Comparison of ENCODE assay signal across 9 cellular contexts in the genomic region with DNA sequence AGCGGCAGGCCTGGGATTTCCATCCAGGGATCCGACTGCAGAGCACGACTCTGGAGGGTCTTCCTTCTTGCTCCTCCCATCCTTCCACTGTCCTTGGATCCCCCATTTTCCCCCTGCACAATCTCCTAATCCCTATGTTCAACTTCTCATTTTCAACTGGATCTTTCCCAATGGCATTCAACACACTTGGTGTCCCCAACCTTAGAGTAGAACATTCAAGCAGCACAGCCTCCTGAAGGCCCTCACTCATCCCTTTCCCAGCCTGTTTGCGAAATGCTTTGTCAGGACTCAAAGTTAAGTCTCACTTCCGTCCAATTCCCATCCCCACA. TPM values are rescaled to one million over a fixed set of nuclear protein-coding genes. Genes with fewer than 3 reads are reported as not detected.
DNase-seq lines count a peak whose midpoint lies in the region; ATAC-seq and TF ChIP-seq lines count a peak whose summit lies in the region.
"Had no signal": no experiment of that assay in that cellular context is flagged by ENCODE, and none has a peak within 500 bp of the region (broad histone marks: within the 10 kb centered on the region; RNA-seq: fewer than 3 reads in every experiment).

No MANE protein-coding gene starts in this region.

- H3K4me2 ChIP-seq in OCI-LY3 (ENCODE audit: low read length) = peak overlapping the region; percentile 93

- TF ChIP-seq CTCF in OCI-LY3 (IDR thresholded peaks at IDR 0.05; ENCODE audit: low read depth, low read length) = no peak
- TF ChIP-seq CTCF in endodermal cell (conservative IDR thresholded peaks at IDR 0.05) = no peak
- no peak for TF ChIP-seq CTCF in osteocyte (IDR thresholded peaks at IDR 0.05)

- peak overlapping the region; percentile 86 for H3K4me3 Mint-ChIP-seq in endodermal cell
- H3K4me3 Mint-ChIP-seq in osteocyte (ENCODE audit: unreplicated experiment) = peak overlapping the region; percentile 91

- H3K9me3 ChIP-seq in OCI-LY3 (ENCODE audit: insufficient read depth, low read length) (no peaks in the 10 kb centered on the region), endodermal cell (ENCODE audit: control insufficient read depth, low read length) (no peaks in the 10 kb centered on the region)

- H3K27ac Mint-ChIP-seq in endodermal cell (peak overlapping the region; percentile 96), osteocyte (ENCODE audit: unreplicated experiment) (peak overlapping the region; percentile 85)

- H3K27me3 ChIP-seq in OCI-LY3 (ENCODE audit: low read depth, low read length) (no peaks in the 10 kb centered on the region), endodermal cell (ENCODE audit: control insufficient read depth, insufficient read depth, low read length, poor library complexity, severe bottlenecking) (no peaks in the 10 kb centered on the region)

- peaks cover 53% of the 10 kb centered on the region for H3K36me3 Mint-ChIP-seq in endodermal cell (ENCODE audit: low read depth)
- H3K36me3 Mint-ChIP-seq in osteocyte (ENCODE audit: unreplicated experiment) = peaks cover 15% of the 10 kb centered on the region

- no peak for ATAC-seq in activated CD4-positive, CD25-positive, alpha-beta regulatory T cell treated with anti-CD3 and anti-CD28 coated beads, Interleukin-2, amount 50 U/mL, for 24 hours
- ATAC-seq in HG02981 (IDR thresholded peaks at IDR 0.05; ENCODE audit: unreplicated experiment) = no peak

- H3K4me1 Mint-ChIP-seq in endodermal cell (peaks cover 11% of the 10 kb centered on the region), osteocyte (ENCODE audit: unreplicated experiment) (peaks cover 20% of the 10 kb centered on the region)

- peak overlapping the region; percentile 63 for H3K27ac ChIP-seq in OCI-LY3 (ENCODE audit: low read length)
- H3K27ac ChIP-seq in endodermal cell (ENCODE audit: low read depth, low read length) = no peak overlapping the region

- peaks cover 59% of the 10 kb centered on the region for H3K79me2 ChIP-seq in OCI-LY3 (ENCODE audit: low read length)

- no peak overlapping the region for H2AFZ ChIP-seq in OCI-LY3 (ENCODE audit: low read depth, low read length)

- WGBS in endodermal cell (ENCODE audit: insufficient coverage in 1 of 2, insufficient read length in 1 of 2), 2 experiments = 69 to 71% methylated on average over 5 of the region's 5 CpGs

- in situ Hi-C loops in Caki2 (cut with HindIII; ENCODE audit: low pct_unique_long_range_greater_than_20kb, low sequenced_read_pairs) = no loop called here

- H3K9me3 Mint-ChIP-seq in endodermal cell (no peaks in the 10 kb centered on the region), osteocyte (ENCODE audit: unreplicated experiment) (no peaks in the 10 kb centered on the region)

- peak overlapping the region; percentile 92 for H3K4me3 ChIP-seq in OCI-LY3 (ENCODE audit: low read length)
- H3K4me3 ChIP-seq in endodermal cell (ENCODE audit: low read length) = peak overlapping the region; percentile 84

- peak overlapping the region; percentile 84 for H3K9ac ChIP-seq in OCI-LY3 (ENCODE audit: low read length)
- H3K9ac ChIP-seq in endodermal cell (ENCODE audit: extremely low read depth, low read length, poor library complexity, severe bottlenecking) = peak overlapping the region; percentile 67

- H3K27me3 Mint-ChIP-seq in endodermal cell (ENCODE audit: insufficient read depth) (no peaks in the 10 kb centered on the region), osteocyte (ENCODE audit: unreplicated experiment) (no peaks in the 10 kb centered on the region)

- H3K4me1 ChIP-seq in OCI-LY3 (ENCODE audit: low read length) (peaks cover 19% of the 10 kb centered on the region), endodermal cell (ENCODE audit: control insufficient read depth, insufficient read depth, low read length) (no peaks in the 10 kb centered on the region)

- DNase-seq in Caki2 (ENCODE audit: low read depth) = peak; percentile 8
- no peak for DNase-seq in endodermal cell
- DNase-seq in osteocyte (ENCODE audit: extremely low spot score, unreplicated experiment) = no peak
- DNase-seq in NCI-H1436 (lab: John Stamatoyannopoulos, UW) = no peak
- no peak for DNase-seq in NCI-H187 treated with DMSO at 0.1 percent for 48 hours (lab: John Stamatoyannopoulos, UW)
- DNase-seq: effector CD4-positive, alpha-beta T cell had no signal

- H4K20me1 ChIP-seq in OCI-LY3 (ENCODE audit: insufficient read depth, low read length) = no peaks in the 10 kb centered on the region

- H3K36me3 ChIP-seq in OCI-LY3 (replicated peaks; ENCODE audit: low read depth, low read length) (peaks cover 40% of the 10 kb centered on the region), endodermal cell (ENCODE audit: control insufficient read depth, insufficient read depth, low read length) (peaks cover 92% of the 10 kb centered on the region)

RNA-seq across cellular contexts. Expression of gene RPN1, which starts 32.3 kb away (rescaled TPM):
- total RNA-seq in Caki2 (2014; rRNA removed; shearing (Covaris generic); ENCODE audit: low replicate concordance) = 269 and 321 TPM in 2 replicates
- total RNA-seq in endodermal cell = 100 to 1,000 TPM; 197 to 210 TPM
- polyA plus RNA-seq in endodermal cell (2013, experiment 1 of 2) = 199 TPM
- polyA plus RNA-seq in endodermal cell (2013, experiment 2 of 2) = 187 TPM
- total RNA-seq in osteocyte = 207 and 228 TPM in 2 replicates
